Comparison of ENCODE assay signal across 12 cellular contexts in the genomic region with DNA sequence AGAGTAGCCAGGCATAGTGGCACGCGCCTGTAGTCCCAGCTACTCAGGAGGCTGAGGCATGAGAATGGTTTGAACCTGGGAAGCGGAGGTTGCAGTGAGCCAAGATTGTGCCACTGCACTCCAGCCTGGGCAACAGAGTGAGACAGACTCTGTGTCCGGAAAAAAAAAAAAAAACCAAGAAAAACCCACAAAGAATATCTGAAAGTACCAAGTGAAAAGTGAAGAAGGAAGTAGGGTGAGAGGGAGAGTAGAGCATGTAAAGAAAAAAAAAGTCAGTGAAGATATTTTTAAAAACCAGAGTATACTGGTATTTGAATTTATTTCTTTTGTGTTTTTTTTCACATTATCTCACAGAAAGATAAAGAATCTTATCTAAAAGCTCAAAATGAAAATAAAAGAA. TPM values are rescaled to one million over a fixed set of nuclear protein-coding genes. Genes with fewer than 3 reads are reported as not detected.
DNase-seq lines count a peak whose midpoint lies in the region; ATAC-seq lines count a peak whose summit lies in the region.
"Had no signal": no experiment of that assay in that cellular context is flagged by ENCODE, and none has a peak within 500 bp of the region (broad histone marks: within the 10 kb centered on the region; RNA-seq: fewer than 3 reads in every experiment).

No MANE protein-coding gene starts in this region.

- peak overlapping the region; percentile 27 for H3K9ac ChIP-seq in SK-N-MC (ENCODE audit: insufficient read length)

- ATAC-seq in GM18502 (IDR thresholded peaks at IDR 0.05; ENCODE audit: poor library complexity, unreplicated experiment) = peak; percentile 68
- peak; percentile 45 for ATAC-seq in GM21390 (IDR thresholded peaks at IDR 0.05; ENCODE audit: unreplicated experiment)
- ATAC-seq in natural killer cell treated with Interleukin-12 subunit alpha and Interleukin-12 subunit beta and Interleukin-15 and Interleukin-18, amount 100 ng/mL, for 72 hours = peak in 1 of 2 donors; percentile 74
- ATAC-seq in HG03469 (IDR thresholded peaks at IDR 0.05; ENCODE audit: unreplicated experiment) = no peak
- ATAC-seq: esophagus mucosa, PC-3 had no signal

- H3K4me3 ChIP-seq in SK-N-MC = peak overlapping the region; percentile 64
- H3K4me3 ChIP-seq: skin epidermis had no signal

- H3K9me3 ChIP-seq in SK-N-MC (ENCODE audit: low read depth, low read length) = no peaks in the 10 kb centered on the region

- no peak for DNase-seq in SK-N-MC (ENCODE audit: low read depth, low spot score)
- no peak for DNase-seq in natural killer cell treated with Interleukin-12 subunit alpha and Interleukin-12 subunit beta and Interleukin-15 and Interleukin-18, amount 100 ng/mL, for 72 hours (ENCODE audit: low spot score)
- DNase-seq in SW 1271 (lab: John Stamatoyannopoulos, UW) = no peak
- no peak for DNase-seq in anterior cingulate cortex (lab: John Stamatoyannopoulos, UW)
- DNase-seq in NCI-H2196 (lab: John Stamatoyannopoulos, UW; ENCODE audit: unreplicated experiment) = no peak
- DNase-seq: NCI-H1092 treated with DMSO at 0.1 percent for 48 hours, PC-3 had no signal

- H3K4me3 Mint-ChIP-seq in natural killer cell treated with Interleukin-12 subunit alpha and Interleukin-12 subunit beta and Interleukin-15 and Interleukin-18, amount 100 ng/mL, for 72 hours = peak overlapping the region; percentile 75

- no peaks in the 10 kb centered on the region for H3K36me3 ChIP-seq in SK-N-MC (ENCODE audit: insufficient read depth, low read length)

- H3K27ac ChIP-seq in SK-N-MC = peak overlapping the region; percentile 62

- peak overlapping the region; percentile 58 to 90 for H3K27ac Mint-ChIP-seq in natural killer cell treated with Interleukin-12 subunit alpha and Interleukin-12 subunit beta and Interleukin-15 and Interleukin-18, amount 100 ng/mL, for 72 hours

- no peaks in the 10 kb centered on the region for H3K9me3 Mint-ChIP-seq in natural killer cell treated with Interleukin-12 subunit alpha and Interleukin-12 subunit beta and Interleukin-15 and Interleukin-18, amount 100 ng/mL, for 72 hours

- peaks cover 4% of the 10 kb centered on the region for H3K36me3 Mint-ChIP-seq in natural killer cell treated with Interleukin-12 subunit alpha and Interleukin-12 subunit beta and Interleukin-15 and Interleukin-18, amount 100 ng/mL, for 72 hours

- H3K27me3 Mint-ChIP-seq in natural killer cell treated with Interleukin-12 subunit alpha and Interleukin-12 subunit beta and Interleukin-15 and Interleukin-18, amount 100 ng/mL, for 72 hours = no peaks in the 10 kb centered on the region

- peaks cover 27 to 34% of the 10 kb centered on the region in 2 donors for H3K4me1 Mint-ChIP-seq in natural killer cell treated with Interleukin-12 subunit alpha and Interleukin-12 subunit beta and Interleukin-15 and Interleukin-18, amount 100 ng/mL, for 72 hours (ENCODE audit: low read depth in 2 of 2)

RNA-seq across cellular contexts. Expression of a gene that starts 43.3 kb away (rescaled TPM):
- under 1 TPM; 0.14 to 0.36 TPM for total RNA-seq in natural killer cell treated with Interleukin-12 subunit alpha and Interleukin-12 subunit beta and Interleukin-15 and Interleukin-18, amount 100 ng/mL, for 72 hours
- total RNA-seq: esophagus mucosa had no signal
